In the genomic region with DNA sequence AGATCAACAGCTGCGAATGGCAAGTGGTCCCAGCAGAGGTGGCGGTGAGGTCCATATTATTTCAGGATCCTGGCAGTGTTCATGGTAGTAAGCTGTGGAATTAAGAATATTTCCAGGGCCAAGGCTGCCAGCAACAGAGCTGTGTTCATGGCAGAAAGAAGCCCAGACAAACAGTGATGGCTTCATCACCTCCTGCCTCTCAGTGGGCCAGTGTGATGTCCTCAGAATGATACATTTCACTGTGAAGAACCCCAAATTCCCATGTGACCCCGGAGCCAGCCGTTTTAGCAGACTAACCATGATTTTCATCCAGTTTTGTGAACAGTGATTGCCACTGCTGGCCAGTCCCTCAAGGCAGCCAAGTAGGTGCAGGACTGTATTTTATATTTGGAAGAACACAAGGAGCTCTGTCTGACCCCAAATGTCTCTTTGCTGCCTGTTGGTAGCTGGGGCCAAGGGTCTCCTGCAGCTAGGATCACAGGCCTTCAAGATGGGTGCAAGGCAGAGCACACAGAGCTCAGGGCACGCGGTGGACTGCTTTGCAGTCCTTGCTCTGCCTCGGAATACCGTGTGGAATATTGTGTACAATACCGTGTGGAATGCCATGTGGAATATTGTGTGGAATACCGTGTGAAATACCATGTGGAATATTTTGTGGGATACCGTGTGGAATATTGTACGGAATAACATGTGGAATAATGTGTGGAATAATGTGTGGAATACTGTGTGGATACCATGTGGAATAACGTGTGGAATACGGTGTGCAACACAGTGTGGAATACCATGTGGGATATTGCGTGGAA, we compare ENCODE assay signal across 9 cellular contexts.
DNase-seq lines count a peak whose midpoint lies in the region; ATAC-seq and TF ChIP-seq lines count a peak whose summit lies in the region.
"Had no signal": no experiment of that assay in that cellular context is flagged by ENCODE, and none has a peak within 500 bp of the region (broad histone marks: within the 10 kb centered on the region; RNA-seq: fewer than 3 reads in every experiment).

No MANE protein-coding gene starts in this region.

- H3K27ac ChIP-seq in RWPE1, result no peak overlapping the region

- POLR2A ChIA-PET in activated CD8-positive, alpha-beta T cell treated with anti-CD3 and anti-CD28 coated beads, Interleukin-2, amount 10 ng/mL, durations not matched to agents 7 days and 5 days (lab: Charles Lee), result no interaction called here
- POLR2A ChIA-PET in RWPE1 (lab: Yijun Ruan, JAX; ENCODE audit: low non-redundant PET), result no interaction called here

- H3K27me3 Mint-ChIP-seq in CD14-positive monocyte (ENCODE audit: low read depth in 3 of 3) (peaks cover 12 to 27% (median 14%) of the 10 kb centered on the region in 3 donors), immature natural killer cell (ENCODE audit: low read depth in 3 of 3) (peaks cover 57 to 67% (median 66%) of the 10 kb centered on the region in 3 donors)
- H3K27me3 Mint-ChIP-seq in activated CD8-positive, alpha-beta T cell treated with anti-CD3 and anti-CD28 coated beads, Interleukin-2, amount 10 ng/mL, durations not matched to agents 7 days and 5 days (ENCODE audit: low read depth), result no peaks in the 10 kb centered on the region

- ATAC-seq in HG03354 (IDR thresholded peaks at IDR 0.05; ENCODE audit: poor library complexity, severe bottlenecking, unreplicated experiment) (peak; percentile 25), HG03565 (IDR thresholded peaks at IDR 0.05; ENCODE audit: unreplicated experiment) (no peak)
- peak; percentile 74 for ATAC-seq in activated CD8-positive, alpha-beta T cell treated with anti-CD3 and anti-CD28 coated beads, Interleukin-2, amount 10 ng/mL, durations not matched to agents 7 days and 5 days

- no peak for TF ChIP-seq CTCF in CD14-positive monocyte (IDR thresholded peaks at IDR 0.05)
- TF ChIP-seq CTCF in GM13976 (IDR thresholded peaks at IDR 0.05; ENCODE audit: borderline replicate concordance, control extremely low read depth, extremely low read depth, insufficient read depth, missing control alignments), result no peak
- no peak for TF ChIP-seq CTCF in RWPE1 (conservative IDR thresholded peaks at IDR 0.05; ENCODE audit: low read depth)

- H3K4me3 Mint-ChIP-seq in CD14-positive monocyte (peak overlapping the region in 1 of 2 donors; percentile 49), immature natural killer cell (peak overlapping the region; percentile 5 to 82 (median 48))
- peak overlapping the region; percentile 37 for H3K4me3 Mint-ChIP-seq in activated CD8-positive, alpha-beta T cell treated with anti-CD3 and anti-CD28 coated beads, Interleukin-2, amount 10 ng/mL, durations not matched to agents 7 days and 5 days

- DNase-seq in CD14-positive monocyte (ENCODE audit: low spot score), result no peak
- DNase-seq in activated CD8-positive, alpha-beta T cell treated with anti-CD3 and anti-CD28 coated beads, Interleukin-2, amount 10 ng/mL, durations not matched to agents 7 days and 5 days, result peak; percentile 68
- peak; percentile 53 to 75 (median 63) for DNase-seq in immature natural killer cell
- no peak for DNase-seq in GM13976 (ENCODE audit: low spot score)
- no peak for DNase-seq in medulla oblongata (ENCODE audit: extremely low spot score)
- DNase-seq in RWPE1 (ENCODE audit: low spot score), result no peak
- DNase-seq: NCI-H187 treated with DMSO at 0.1 percent for 48 hours had no signal

- H3K4me1 Mint-ChIP-seq in CD14-positive monocyte, result peaks cover 15% of the 10 kb centered on the region
- H3K4me1 Mint-ChIP-seq in activated CD8-positive, alpha-beta T cell treated with anti-CD3 and anti-CD28 coated beads, Interleukin-2, amount 10 ng/mL, durations not matched to agents 7 days and 5 days (ENCODE audit: low read depth), result peaks cover 17% of the 10 kb centered on the region
- H3K4me1 Mint-ChIP-seq in immature natural killer cell, result peaks cover 15 to 24% of the 10 kb centered on the region in 2 donors

- peak overlapping the region in 4 of 7 donors; percentile 0 to 70 (median 42) for H3K27ac Mint-ChIP-seq in CD14-positive monocyte
- peak overlapping the region; percentile 68 for H3K27ac Mint-ChIP-seq in activated CD8-positive, alpha-beta T cell treated with anti-CD3 and anti-CD28 coated beads, Interleukin-2, amount 10 ng/mL, durations not matched to agents 7 days and 5 days
- H3K27ac Mint-ChIP-seq in immature natural killer cell, result peak overlapping the region in 5 of 6 donors; percentile 46 to 96 (median 90)

- H3K36me3 Mint-ChIP-seq in CD14-positive monocyte (no peaks in the 10 kb centered on the region), immature natural killer cell (no peaks in the 10 kb centered on the region)
- peaks cover 22% of the 10 kb centered on the region for H3K36me3 Mint-ChIP-seq in activated CD8-positive, alpha-beta T cell treated with anti-CD3 and anti-CD28 coated beads, Interleukin-2, amount 10 ng/mL, durations not matched to agents 7 days and 5 days (ENCODE audit: low read depth)

- intact Hi-C loops in CD14-positive monocyte (cut with micrococcal nuclease), result no loop called here

- CTCF ChIA-PET in activated CD8-positive, alpha-beta T cell treated with anti-CD3 and anti-CD28 coated beads, Interleukin-2, amount 10 ng/mL, durations not matched to agents 7 days and 5 days (lab: Charles Lee), result interaction anchor here (1.1 to 1.9 kb wide), 3 partner anchors 164 to 231 kb away, joined by 6 to 10 read pairs (median 7); no protein-coding TSS in a partner anchor
- CTCF ChIA-PET in RWPE1 (lab: Yijun Ruan, JAX), result no interaction called here

- H3K9me3 Mint-ChIP-seq in CD14-positive monocyte (peaks cover 0 to 5% (median 0%) of the 10 kb centered on the region in 7 donors), immature natural killer cell (peaks cover 0 to 8% (median 5%) of the 10 kb centered on the region in 6 donors)
- H3K9me3 Mint-ChIP-seq in activated CD8-positive, alpha-beta T cell treated with anti-CD3 and anti-CD28 coated beads, Interleukin-2, amount 10 ng/mL, durations not matched to agents 7 days and 5 days (ENCODE audit: insufficient read depth), result peaks cover 30% of the 10 kb centered on the region

- in situ Hi-C loops in GM13976 (cut with MboI; ENCODE audit: low sequenced_read_pairs, unreplicated experiment), result no loop called here

Comparison
In these comparisons a context has a peak if more than half of its experiments do, and no peak if none do; other contexts are left out.
1. DNase-seq: peak in activated CD8-positive, alpha-beta T cell treated with anti-CD3 and anti-CD28 coated beads, Interleukin-2, amount 10 ng/mL, durations not matched to agents 7 days and 5 days (single experiment) and immature natural killer cell (3 of 3); none in CD14-positive monocyte (single experiment), GM13976 (single experiment), medulla oblongata (single experiment) and RWPE1 (single experiment).
2. Peak in every context shown above with its lines, with median percentiles within 50 percentile points of each other: H3K27ac Mint-ChIP-seq.